ENCODE assay signal across 8 cellular contexts in genomic region chrX:152830312-152831305, GRCh38. TPM values are rescaled to one million over a fixed set of nuclear protein-coding genes. Genes with fewer than 3 reads are reported as not detected.
DNase-seq lines count a peak whose midpoint lies in the region; ATAC-seq and TF ChIP-seq lines count a peak whose summit lies in the region.

Gene CETN2 (minus strand): TSS chrX:152830757. CDS start chrX:152830710, 47 bp downstream.
Gene NSDHL (plus strand): TSS chrX:152831063. CDS start chrX:152846325, 15,262 bp downstream.

- no peak for TF ChIP-seq RAD21 in Ishikawa (IDR thresholded peaks at IDR 0.05; ENCODE audit: low read depth)

- TSS peak; percentile 59 for BruUV-seq in PC-3 (replicated peaks; lab: Mats Ljungman, UMichigan)

- peak; percentile 75 for DNase-seq in DMS114 treated with DMSO at 0.1 percent for 48 hours (lab: John Stamatoyannopoulos, UW; ENCODE audit: unreplicated experiment)
- DNase-seq in PC-3 = peak; percentile 95
- DNase-seq in activated T-cell treated with anti-CD3 and anti-CD28 coated beads, Interleukin-2, amount 50 U/mL, for 1 hour = peak; percentile 92
- DNase-seq in erythroblast (lab: John Stamatoyannopoulos, UW) = peak; percentile 97 to 98
- peak; percentile 91 for DNase-seq in stimulated activated CD8-positive, alpha-beta memory T cell treated with anti-CD3 and anti-CD28 coated beads, Interleukin-4, amount 100 ng/mL, for 48 hours

- H3K36me3 ChIP-seq in PC-3 (ENCODE audit: low read depth, low read length) = no peaks in the 10 kb centered on the region
- H3K36me3 ChIP-seq in mucosa of rectum (ENCODE audit: control insufficient read depth in 2 of 2, insufficient read depth in 2 of 2, low read length in 2 of 2) = peaks cover 0 to 2% of the 10 kb centered on the region in 2 donors

- peaks cover 41% of the 10 kb centered on the region for H3K79me2 ChIP-seq in PC-3 (ENCODE audit: low read length)

- H3K4me1 ChIP-seq in PC-3 (ENCODE audit: insufficient read depth, low read length) (peaks cover 12% of the 10 kb centered on the region), mucosa of rectum (ENCODE audit: control insufficient read depth in 2 of 2, insufficient read depth in 2 of 2, low read length in 2 of 2) (peaks cover 0 to 6% of the 10 kb centered on the region in 2 donors)

- ATAC-seq in GM21576 (IDR thresholded peaks at IDR 0.05; ENCODE audit: unreplicated experiment) = peak; percentile 99
- peak; percentile 95 for ATAC-seq in PC-3

- H3K27ac ChIP-seq in PC-3 (ENCODE audit: low read length) = peak within 1 kb of the TSS; percentile 45
- H3K27ac ChIP-seq in mucosa of rectum (ENCODE audit: low read depth in 2 of 2, low read length in 2 of 2) = peak within 1 kb of the TSS; percentile 17 to 44

- H3F3A ChIP-seq in PC-3 (ENCODE audit: low read length, unreplicated experiment) = no peaks in the 10 kb centered on the region

- no peaks in the 10 kb centered on the region for H3K9me2 ChIP-seq in PC-3 (replicated peaks; ENCODE audit: low read length)

- peak within 1 kb of the TSS; percentile 94 for H3K9ac ChIP-seq in PC-3 (ENCODE audit: low read length)
- H3K9ac ChIP-seq in mucosa of rectum (ENCODE audit: low read depth in 1 of 2, low read length in 2 of 2) = peak within 1 kb of the TSS; percentile 78 to 83

- H3K9me3 ChIP-seq in PC-3 (ENCODE audit: low read length) (no peaks in the 10 kb centered on the region), mucosa of rectum (ENCODE audit: control insufficient read depth in 2 of 2, low read length in 2 of 2) (no peaks in the 10 kb centered on the region)

- H3K27me3 ChIP-seq in PC-3 (ENCODE audit: low read length) (no peaks in the 10 kb centered on the region), mucosa of rectum (ENCODE audit: control insufficient read depth in 2 of 2, insufficient read depth in 2 of 2, low read length in 2 of 2) (peaks cover 0 to 2% of the 10 kb centered on the region in 2 donors)

- POLR2A ChIA-PET in PC-3 (lab: Charles Lee; ENCODE audit: unreplicated experiment) = interaction anchor here (0.5 to 0.7 kb wide), 2 partner anchors 503 to 1710 kb away, joined by 3 to 4 read pairs; no protein-coding TSS in a partner anchor

- no peak for TF ChIP-seq EP300 in Ishikawa (IDR thresholded peaks at IDR 0.05; ENCODE audit: borderline replicate concordance)

- H2AFZ ChIP-seq in PC-3 (ENCODE audit: low read length) = peak within 1 kb of the TSS; percentile 87

- H3K4me2 ChIP-seq in PC-3 (ENCODE audit: low read length) = peak within 1 kb of the TSS; percentile 97

- peak; percentile 72 for TF ChIP-seq POLR2A in erythroblast (IDR thresholded peaks at IDR 0.05; ENCODE audit: low read length)

- no peaks in the 10 kb centered on the region for H4K20me1 ChIP-seq in PC-3 (ENCODE audit: low read length)

- CTCF ChIA-PET in PC-3 (lab: Charles Lee) = no interaction called here

- TF ChIP-seq CTCF in PC-3 (conservative IDR thresholded peaks at IDR 0.05; ENCODE audit: low read depth, low read length) = no peak

- peak within 1 kb of the TSS; percentile 91 for H3K4me3 ChIP-seq in PC-3 (ENCODE audit: low read length)
- peak within 1 kb of the TSS; percentile 85 for H3K4me3 ChIP-seq in mucosa of rectum (ENCODE audit: low read length in 2 of 2)

- intact Hi-C loops in PC-3 (cut with micrococcal nuclease) = loop anchor here (2.0 kb wide), 2 partner anchors 66 to 96 kb away; no protein-coding TSS in a partner anchor

TF ChIP-seq in Ishikawa, 13 proteins besides CTCF, POLR2A, EP300 and RAD21:
- TF ChIP-seq TAF1 (IDR thresholded peaks at IDR 0.05; ENCODE audit: low read depth) (peak; percentile 55; the same call in 1 of the 2 replicates), CEBPB (IDR thresholded peaks at IDR 0.05) (no peak; the same call in 1 of the 2 replicates), MAX (IDR thresholded peaks at IDR 0.05) (peak; percentile 48), USF1 (IDR thresholded peaks at IDR 0.05) (peak; percentile 35; the same call in 1 of the 2 replicates), ZBTB7A (IDR thresholded peaks at IDR 0.05; ENCODE audit: low read depth) (no peak), CREB1 (IDR thresholded peaks at IDR 0.05; ENCODE audit: low read depth) (peak; percentile 34; the same call in 1 of the 2 replicates)

RNA-seq across cellular contexts. Expression of gene CETN2, which starts in this region (rescaled TPM):
- total RNA-seq in PC-3 (2014; rRNA removed) = 40.9 and 42.9 TPM in 2 replicates

RNA-seq across cellular contexts. Expression of gene NSDHL, which starts in this region (rescaled TPM):
- 32.3 and 33.7 TPM in 2 replicates for total RNA-seq in PC-3 (2014; rRNA removed)

Comparison
In these comparisons a context has a peak if more than half of its experiments do, and no peak if none do; other contexts are left out.
1. Peak in every context shown above with its lines: DNase-seq, ATAC-seq, H3K4me3 ChIP-seq and H3K27ac ChIP-seq.